Comparison of ENCODE assay signal across 10 cellular contexts in the genomic region with DNA sequence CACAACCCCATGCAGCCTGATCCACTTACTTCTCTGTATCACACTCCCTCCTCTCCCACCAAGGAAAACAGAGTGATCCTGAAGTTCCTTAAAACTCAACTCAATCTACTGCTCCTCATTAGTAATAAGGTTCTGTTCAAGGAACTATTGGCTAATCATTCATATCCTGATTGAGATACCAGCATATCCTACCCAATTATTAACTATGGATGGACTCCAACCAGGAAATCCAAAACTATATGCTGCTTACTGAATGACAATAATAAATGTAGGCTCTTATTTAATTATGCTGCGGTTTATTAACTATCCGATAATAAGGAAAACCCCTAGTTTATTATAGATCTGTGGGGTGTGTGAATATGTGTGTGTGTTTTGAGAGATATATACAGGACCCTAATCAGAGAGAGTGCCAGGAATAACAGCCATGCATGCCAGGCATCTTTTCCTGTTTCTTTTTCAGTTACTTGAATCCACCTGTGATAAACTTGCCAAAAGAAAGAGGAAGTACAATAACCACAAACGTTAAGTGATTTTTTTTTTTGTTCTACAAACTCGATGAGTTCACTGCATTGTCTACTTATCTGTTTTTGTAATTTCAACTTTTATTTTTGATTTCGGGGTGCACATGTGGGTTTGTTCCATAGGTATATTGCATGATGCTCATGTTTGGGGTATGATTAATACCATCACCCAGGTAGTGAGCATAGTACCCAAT.
DNase-seq lines count a peak whose midpoint lies in the region; ATAC-seq and TF ChIP-seq lines count a peak whose summit lies in the region.
"Had no signal": no experiment of that assay in that cellular context is flagged by ENCODE, and none has a peak within 500 bp of the region (broad histone marks: within the 10 kb centered on the region; RNA-seq: fewer than 3 reads in every experiment).

No MANE protein-coding gene starts in this region.

- ATAC-seq in natural killer cell = peak in 2 of 3 donors; percentile 15 to 33
- ATAC-seq in natural killer cell treated with Interleukin-12 subunit alpha and Interleukin-12 subunit beta and Interleukin-15 and Interleukin-18, amount 100 ng/mL, for 72 hours = no peak
- ATAC-seq in HG03097 (IDR thresholded peaks at IDR 0.05; ENCODE audit: low FRiP score, unreplicated experiment) = peak; percentile 71
- no peak for ATAC-seq in Right ventricle myocardium superior (ENCODE audit: poor library complexity)

- intact Hi-C loops in natural killer cell (cut with micrococcal nuclease) (no loop called here), Right ventricle myocardium superior (cut with DNase I) (no loop called here)

- TF ChIP-seq CTCF in natural killer cell (IDR thresholded peaks at IDR 0.05) = no peak

- H3K9me3 Mint-ChIP-seq in natural killer cell = no peaks in the 10 kb centered on the region
- H3K9me3 Mint-ChIP-seq in natural killer cell treated with Interleukin-12 subunit alpha and Interleukin-12 subunit beta and Interleukin-15 and Interleukin-18, amount 100 ng/mL, for 72 hours = peaks cover 4% of the 10 kb centered on the region

- TF ChIP-seq POLR2A in Raji (IDR thresholded peaks at IDR 0.05; ENCODE audit: insufficient read depth, low read depth, low read length) = 0 out of 2 replicates have a peak, but pooled peaks have one; percentile 15

- H3K36me3 Mint-ChIP-seq in natural killer cell = no peaks in the 10 kb centered on the region
- H3K36me3 Mint-ChIP-seq in natural killer cell treated with Interleukin-12 subunit alpha and Interleukin-12 subunit beta and Interleukin-15 and Interleukin-18, amount 100 ng/mL, for 72 hours = peaks cover 12% of the 10 kb centered on the region

- no peaks in the 10 kb centered on the region for H3K27me3 Mint-ChIP-seq in natural killer cell (ENCODE audit: low read depth in 2 of 2)
- H3K27me3 Mint-ChIP-seq in natural killer cell treated with Interleukin-12 subunit alpha and Interleukin-12 subunit beta and Interleukin-15 and Interleukin-18, amount 100 ng/mL, for 72 hours = no peaks in the 10 kb centered on the region

- H3K4me3 Mint-ChIP-seq in natural killer cell = peak overlapping the region; percentile 5
- H3K4me3 Mint-ChIP-seq in natural killer cell treated with Interleukin-12 subunit alpha and Interleukin-12 subunit beta and Interleukin-15 and Interleukin-18, amount 100 ng/mL, for 72 hours = no peak overlapping the region

- peak overlapping the region; percentile 12 to 60 for H3K27ac Mint-ChIP-seq in natural killer cell
- H3K27ac Mint-ChIP-seq in natural killer cell treated with Interleukin-12 subunit alpha and Interleukin-12 subunit beta and Interleukin-15 and Interleukin-18, amount 100 ng/mL, for 72 hours = peak overlapping the region in 1 of 2 donors; percentile 34

- DNase-seq in natural killer cell (no peak), Right ventricle myocardium superior (no peak), NCI-H69 (lab: John Stamatoyannopoulos, UW) (no peak), DMS79 (lab: John Stamatoyannopoulos, UW) (no peak)
- no peak for DNase-seq in natural killer cell treated with Interleukin-12 subunit alpha and Interleukin-12 subunit beta and Interleukin-15 and Interleukin-18, amount 100 ng/mL, for 72 hours (ENCODE audit: low spot score)
- DNase-seq in stimulated activated CD4-positive, alpha-beta T cell treated with anti-CD3 and anti-CD28 coated beads, Interleukin-15, amount 100 ng/mL, for 24 hours = no peak
- DNase-seq: activated CD8-positive, alpha-beta memory T cell treated with anti-CD3 and anti-CD28 coated beads, Interleukin-2, amount 50 U/mL, for 48 hours; NCI-H1436 treated with DMSO at 0.1 percent for 48 hours had no signal

- peaks cover 28 to 46% of the 10 kb centered on the region in 2 donors for H3K4me1 Mint-ChIP-seq in natural killer cell
- H3K4me1 Mint-ChIP-seq in natural killer cell treated with Interleukin-12 subunit alpha and Interleukin-12 subunit beta and Interleukin-15 and Interleukin-18, amount 100 ng/mL, for 72 hours (ENCODE audit: low read depth in 2 of 2) = peaks cover 21 to 32% of the 10 kb centered on the region in 2 donors

Comparison
In these comparisons a context has a peak if more than half of its experiments do, and no peak if none do; other contexts are left out.
1. ATAC-seq: peak in natural killer cell (2 of 3) and HG03097 (single experiment); none in natural killer cell treated with Interleukin-12 subunit alpha and Interleukin-12 subunit beta and Interleukin-15 and Interleukin-18, amount 100 ng/mL, for 72 hours (0 of 2) and Right ventricle myocardium superior (single experiment).